11 cellular contexts compared by ENCODE assay signal in genomic region chr5:98763001-98763630, GRCh38. TPM values are rescaled to one million over a fixed set of nuclear protein-coding genes. Genes with fewer than 3 reads are reported as not detected.
DNase-seq lines count a peak whose midpoint lies in the region; TF ChIP-seq lines count a peak whose summit lies in the region.
"Had no signal": no experiment of that assay in that cellular context is flagged by ENCODE, and none has a peak within 500 bp of the region (broad histone marks: within the 10 kb centered on the region; RNA-seq: fewer than 3 reads in every experiment).

No MANE protein-coding gene starts in this region.

- peaks cover 5% of the 10 kb centered on the region for H3K4me1 Mint-ChIP-seq in activated naive CD4-positive, alpha-beta T cell treated with anti-CD3 and anti-CD28 coated beads, Interleukin-2, amount 10 ng/mL, durations not matched to agents 7 days and 5 days
- peaks cover 18% of the 10 kb centered on the region for H3K4me1 Mint-ChIP-seq in nephron progenitor cell

- 55 to 56% methylated on average over 6 of the region's 6 CpGs for WGBS in ectodermal cell, 2 experiments
- WGBS in esophagus muscularis mucosa = 83% methylated on average over 6 of the region's 6 CpGs

- peak overlapping the region; percentile 75 for H3K27ac ChIP-seq in ectodermal cell (ENCODE audit: insufficient read depth, low read depth, low read length, poor library complexity, severe bottlenecking)
- no peak overlapping the region for H3K27ac ChIP-seq in esophagus muscularis mucosa (replicated peaks in 1 of 4)
- H3K27ac ChIP-seq: BLaER1 treated with 17β-estradiol and CSF1 and Interleukin-3, amounts not matched to agents 10 nM and 100 nM had no signal

- H3K27me3 ChIP-seq in BJ (ENCODE audit: control insufficient read depth, insufficient read depth, low read length) (no peaks in the 10 kb centered on the region), MG63 (no peaks in the 10 kb centered on the region), ectodermal cell (ENCODE audit: control insufficient read depth, insufficient read depth, low read length, poor library complexity, severe bottlenecking) (no peaks in the 10 kb centered on the region), esophagus muscularis mucosa (no peaks in the 10 kb centered on the region)

- no peak for TF ChIP-seq POLR2A in esophagus muscularis mucosa (IDR thresholded peaks at IDR 0.05; ENCODE audit: low read depth)

- peak; percentile 86 for DNase-seq in BJ (ENCODE audit: low read depth)
- peak; percentile 83 for DNase-seq in MG63
- DNase-seq in myocyte (ENCODE audit: low read depth) = peak; percentile 99
- DNase-seq in activated naive CD4-positive, alpha-beta T cell treated with anti-CD3 and anti-CD28 coated beads, Interleukin-2, amount 10 ng/mL, durations not matched to agents 7 days and 5 days = no peak
- no peak for DNase-seq in esophagus muscularis mucosa (ENCODE audit: extremely low spot score)
- no peak for DNase-seq in NCI-H1436 treated with DMSO at 0.1 percent for 48 hours (lab: John Stamatoyannopoulos, UW)
- no peak for DNase-seq in nephron progenitor cell
- DNase-seq: activated CD4-positive, CD25-positive, alpha-beta regulatory T cell treated with anti-CD3 and anti-CD28 coated beads, Interleukin-2, amount 50 U/mL, for 72 hours; activated T-cell treated with anti-CD3 and anti-CD28 coated beads, Interleukin-2, amount 50 U/mL, for 48 hours had no signal

- H3K4me1 ChIP-seq in ectodermal cell (ENCODE audit: control insufficient read depth, insufficient read depth, low read length) = peaks cover 14% of the 10 kb centered on the region
- H3K4me1 ChIP-seq in esophagus muscularis mucosa = peaks cover 0 to 12% (median 11%) of the 10 kb centered on the region in 4 donors
- H3K4me1 ChIP-seq: BLaER1 treated with 17β-estradiol and CSF1 and Interleukin-3, amounts not matched to agents 10 nM and 100 nM had no signal

- TF ChIP-seq EP300 in esophagus muscularis mucosa (IDR thresholded peaks at IDR 0.05) = no peak

- H3K36me3 ChIP-seq in BJ (ENCODE audit: control insufficient read depth, insufficient read depth, low read length) = no peaks in the 10 kb centered on the region
- H3K36me3 ChIP-seq in MG63 = no peaks in the 10 kb centered on the region
- H3K36me3 ChIP-seq in ectodermal cell (ENCODE audit: control insufficient read depth, insufficient read depth, low read length) = no peaks in the 10 kb centered on the region
- no peaks in the 10 kb centered on the region for H3K36me3 ChIP-seq in esophagus muscularis mucosa
- H3K36me3 ChIP-seq: BLaER1 treated with 17β-estradiol and CSF1 and Interleukin-3, amounts not matched to agents 10 nM and 100 nM had no signal

- no peak overlapping the region for H3K4me3 ChIP-seq in BJ (ENCODE audit: low read depth, low read length)
- H3K4me3 ChIP-seq in MG63 = no peak overlapping the region
- no peak overlapping the region for H3K4me3 ChIP-seq in ectodermal cell (ENCODE audit: insufficient read depth, low read depth, low read length)
- no peak overlapping the region for H3K4me3 ChIP-seq in esophagus muscularis mucosa
- H3K4me3 ChIP-seq: BLaER1 treated with 17β-estradiol and CSF1 and Interleukin-3, amounts not matched to agents 10 nM and 100 nM had no signal

- intact Hi-C loops in esophagus muscularis mucosa (cut with DNase I) = loop anchor here (10.0 kb wide), 1 partner anchor 308 kb away; no protein-coding TSS in a partner anchor

- H3K9me3 Mint-ChIP-seq in activated naive CD4-positive, alpha-beta T cell treated with anti-CD3 and anti-CD28 coated beads, Interleukin-2, amount 10 ng/mL, durations not matched to agents 7 days and 5 days = no peaks in the 10 kb centered on the region
- peaks cover 9% of the 10 kb centered on the region for H3K9me3 Mint-ChIP-seq in nephron progenitor cell

- peaks cover 39% of the 10 kb centered on the region for H3K27me3 Mint-ChIP-seq in activated naive CD4-positive, alpha-beta T cell treated with anti-CD3 and anti-CD28 coated beads, Interleukin-2, amount 10 ng/mL, durations not matched to agents 7 days and 5 days
- peaks cover 7% of the 10 kb centered on the region for H3K27me3 Mint-ChIP-seq in nephron progenitor cell (ENCODE audit: low read depth, poor library complexity)

- H3K27ac Mint-ChIP-seq in activated naive CD4-positive, alpha-beta T cell treated with anti-CD3 and anti-CD28 coated beads, Interleukin-2, amount 10 ng/mL, durations not matched to agents 7 days and 5 days = no peak overlapping the region
- H3K27ac Mint-ChIP-seq in nephron progenitor cell = no peak overlapping the region

- POLR2A ChIA-PET in BJ (lab: Charles Lee) = no interaction called here

- H3K4me3 Mint-ChIP-seq in activated naive CD4-positive, alpha-beta T cell treated with anti-CD3 and anti-CD28 coated beads, Interleukin-2, amount 10 ng/mL, durations not matched to agents 7 days and 5 days = no peak overlapping the region
- H3K4me3 Mint-ChIP-seq in nephron progenitor cell = no peak overlapping the region

- H3K9me3 ChIP-seq in MG63 (peaks cover 7% of the 10 kb centered on the region), ectodermal cell (ENCODE audit: control insufficient read depth, low read length) (no peaks in the 10 kb centered on the region), esophagus muscularis mucosa (no peaks in the 10 kb centered on the region)
- H3K9me3 ChIP-seq: BLaER1 treated with 17β-estradiol and CSF1 and Interleukin-3, amounts not matched to agents 10 nM and 100 nM had no signal

- TF ChIP-seq CTCF in BJ (IDR thresholded peaks at IDR 0.05; ENCODE audit: insufficient read depth, low read depth, low read length) (no peak), esophagus muscularis mucosa (IDR thresholded peaks at IDR 0.05) (no peak), nephron progenitor cell (IDR thresholded peaks at IDR 0.05) (no peak)

- no peaks in the 10 kb centered on the region for H3K36me3 Mint-ChIP-seq in activated naive CD4-positive, alpha-beta T cell treated with anti-CD3 and anti-CD28 coated beads, Interleukin-2, amount 10 ng/mL, durations not matched to agents 7 days and 5 days
- H3K36me3 Mint-ChIP-seq in nephron progenitor cell (ENCODE audit: low read depth) = no peaks in the 10 kb centered on the region

- CTCF ChIA-PET in BJ (lab: Yijun Ruan, JAX) = no interaction called here
- CTCF ChIA-PET in activated naive CD4-positive, alpha-beta T cell treated with anti-CD3 and anti-CD28 coated beads, Interleukin-2, amount 10 ng/mL, durations not matched to agents 7 days and 5 days (lab: Charles Lee) = no interaction called here

RNA-seq across cellular contexts. Expression of gene RGMB, which starts 10.3 kb away (rescaled TPM):
- 64.3 and 89.7 TPM in 2 replicates for polyA plus RNA-seq in BJ (2011; rRNA removed)
- polyA minus RNA-seq in BJ (2011; rRNA and poly(A)+ RNA removed) = 101 and 115 TPM in 2 replicates
- total RNA-seq in MG63 (2014; rRNA removed; shearing (Covaris generic); ENCODE audit: low replicate concordance) = 4.7 and 6.8 TPM in 2 replicates
- polyA plus RNA-seq in ectodermal cell (2013, experiment 1 of 4) = 65.2 TPM
- 64.0 TPM for polyA plus RNA-seq in ectodermal cell (2013, experiment 2 of 4)
- 61.3 TPM for polyA plus RNA-seq in ectodermal cell (2013, experiment 3 of 4)
- polyA plus RNA-seq in ectodermal cell (2013, experiment 4 of 4) = 67.4 TPM
- 206 and 220 TPM in 2 replicates for total RNA-seq in myocyte
- polyA plus RNA-seq in myocyte (2012) = 77.0 TPM
- total RNA-seq in esophagus muscularis mucosa = 100 to 1,000 TPM; 145 to 198 (median 183) TPM

Comparison
In these comparisons a context has a peak if more than half of its experiments do, and no peak if none do; other contexts are left out.
1. DNase-seq: peak in BJ (single experiment), MG63 (single experiment) and myocyte (single experiment); none in activated naive CD4-positive, alpha-beta T cell treated with anti-CD3 and anti-CD28 coated beads, Interleukin-2, amount 10 ng/mL, durations not matched to agents 7 days and 5 days (single experiment), esophagus muscularis mucosa (single experiment), NCI-H1436 treated with DMSO at 0.1 percent for 48 hours (single experiment) and nephron progenitor cell (single experiment).
2. RNA of gene RGMB, which starts 10.3 kb away (total RNA-seq): 206 to 220 TPM in myocyte and 145 to 198 TPM in esophagus muscularis mucosa; 4.7 to 6.8 TPM in MG63; every median in the first group is over 10 times any median in the second.